In the genomic region with DNA sequence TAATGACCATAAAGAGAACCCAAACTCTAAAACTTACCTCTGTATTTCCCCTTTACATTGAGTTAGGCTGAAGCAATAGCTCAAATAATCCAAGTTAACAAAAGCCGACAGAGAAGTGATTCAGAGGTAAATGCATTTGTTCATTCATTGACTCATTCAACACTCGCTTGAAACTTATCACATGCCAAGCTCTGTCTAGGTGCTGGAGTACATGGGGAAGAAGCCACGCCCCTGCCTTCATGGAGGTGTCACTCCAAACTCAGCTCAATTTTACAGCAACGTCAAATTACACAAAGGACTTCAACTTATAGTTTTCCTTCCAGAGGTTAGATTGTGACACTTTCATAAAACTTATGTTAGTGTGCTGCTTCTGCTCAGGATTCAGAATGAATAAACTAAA, we compare ENCODE assay signal across 18 cellular contexts.
"Had no signal": no experiment of that assay in that cellular context is flagged by ENCODE, and none has a peak within 500 bp of the region (broad histone marks: within the 10 kb centered on the region; RNA-seq: fewer than 3 reads in every experiment).

No MANE protein-coding gene starts in this region.

- H3K27me3 ChIP-seq: gastroesophageal sphincter, heart left ventricle, right lobe of liver, suprapubic skin, transverse colon, uterus had no signal

- H3K4me3 Mint-ChIP-seq: activated CD4-positive, alpha-beta T cell treated with anti-CD3 and anti-CD28 coated beads for 36 hours; activated naive CD8-positive, alpha-beta T cell treated with anti-CD3 and anti-CD28 coated beads for 36 hours; activated T-helper 1 cell treated with anti-CD3 and anti-CD28 coated beads, Interleukin-12 subunit alpha, Interleukin-12 subunit beta, Interleukin-2, Interleukin-4 antibody, amounts not matched to agents 30 ng/mL and 10 ng/mL and 1 ng/mL, durations not matched to agents 14 hours and 24 hours and 36 hours; dendritic cell treated with granulocyte-macrophage colony-stimulating factor and Interleukin-4, amounts not matched to agents 40 ng/mL and 50 ng/mL, for 4 days; naive thymus-derived CD8-positive, alpha-beta T cell; stimulated activated naive CD8-positive, alpha-beta T cell treated with anti-CD3 and anti-CD28 coated beads, Interleukin-15, amount 100 ng/mL, for 72 hours had no signal

- ATAC-seq: activated CD4-positive, alpha-beta T cell treated with anti-CD3 and anti-CD28 coated beads for 36 hours; gastroesophageal sphincter; heart left ventricle; naive thymus-derived CD8-positive, alpha-beta T cell; right lobe of liver; stimulated activated naive CD8-positive, alpha-beta T cell treated with anti-CD3 and anti-CD28 coated beads, Interleukin-15, amount 100 ng/mL, for 72 hours had no signal

- H3K4me2 ChIP-seq: smooth muscle cell had no signal

- H3K27me3 Mint-ChIP-seq: activated CD4-positive, alpha-beta T cell treated with anti-CD3 and anti-CD28 coated beads for 36 hours; activated naive CD8-positive, alpha-beta T cell treated with anti-CD3 and anti-CD28 coated beads for 36 hours; dendritic cell treated with granulocyte-macrophage colony-stimulating factor and Interleukin-4, amounts not matched to agents 40 ng/mL and 50 ng/mL, for 4 days; naive thymus-derived CD8-positive, alpha-beta T cell; stimulated activated naive CD8-positive, alpha-beta T cell treated with anti-CD3 and anti-CD28 coated beads, Interleukin-15, amount 100 ng/mL, for 72 hours had no signal

- H3K4me1 ChIP-seq: right lobe of liver, suprapubic skin, transverse colon, uterus had no signal

- H3K4me3 ChIP-seq: gastroesophageal sphincter, heart left ventricle, right lobe of liver, smooth muscle cell, suprapubic skin, transverse colon, uterus had no signal

- H3K9me3 Mint-ChIP-seq: activated naive CD8-positive, alpha-beta T cell treated with anti-CD3 and anti-CD28 coated beads for 36 hours; activated T-helper 1 cell treated with anti-CD3 and anti-CD28 coated beads, Interleukin-12 subunit alpha, Interleukin-12 subunit beta, Interleukin-2, Interleukin-4 antibody, amounts not matched to agents 30 ng/mL and 10 ng/mL and 1 ng/mL, durations not matched to agents 14 hours and 24 hours and 36 hours; dendritic cell treated with granulocyte-macrophage colony-stimulating factor and Interleukin-4, amounts not matched to agents 40 ng/mL and 50 ng/mL, for 4 days; naive thymus-derived CD8-positive, alpha-beta T cell; stimulated activated naive CD8-positive, alpha-beta T cell treated with anti-CD3 and anti-CD28 coated beads, Interleukin-15, amount 100 ng/mL, for 72 hours had no signal

- H3K36me3 ChIP-seq: uterus had no signal

- H3K4me1 Mint-ChIP-seq: activated CD4-positive, alpha-beta T cell treated with anti-CD3 and anti-CD28 coated beads for 36 hours; activated naive CD8-positive, alpha-beta T cell treated with anti-CD3 and anti-CD28 coated beads for 36 hours; naive thymus-derived CD8-positive, alpha-beta T cell; stimulated activated naive CD8-positive, alpha-beta T cell treated with anti-CD3 and anti-CD28 coated beads, Interleukin-15, amount 100 ng/mL, for 72 hours had no signal

- H3K27ac ChIP-seq: gastroesophageal sphincter, heart left ventricle, right lobe of liver, suprapubic skin, transverse colon, uterus had no signal

- H3K27ac Mint-ChIP-seq: activated CD4-positive, alpha-beta T cell treated with anti-CD3 and anti-CD28 coated beads for 36 hours; activated naive CD8-positive, alpha-beta T cell treated with anti-CD3 and anti-CD28 coated beads for 36 hours; activated T-helper 1 cell treated with anti-CD3 and anti-CD28 coated beads, Interleukin-12 subunit alpha, Interleukin-12 subunit beta, Interleukin-2, Interleukin-4 antibody, amounts not matched to agents 30 ng/mL and 10 ng/mL and 1 ng/mL, durations not matched to agents 14 hours and 24 hours and 36 hours; dendritic cell treated with granulocyte-macrophage colony-stimulating factor and Interleukin-4, amounts not matched to agents 40 ng/mL and 50 ng/mL, for 4 days; naive thymus-derived CD8-positive, alpha-beta T cell had no signal

- H3K9me3 ChIP-seq: gastroesophageal sphincter, heart left ventricle, right lobe of liver, suprapubic skin, transverse colon, uterus had no signal

- DNase-seq: activated CD4-positive, alpha-beta T cell treated with anti-CD3 and anti-CD28 coated beads for 36 hours; activated CD4-positive, alpha-beta T cell treated with anti-CD3 and anti-CD28 coated beads, Interleukin-2, amount 50 U/mL, for 48 hours; activated naive CD8-positive, alpha-beta T cell treated with anti-CD3 and anti-CD28 coated beads for 36 hours; effector CD8-positive, alpha-beta T cell; heart left ventricle; mesenchymal stem cell; naive thymus-derived CD8-positive, alpha-beta T cell; right lobe of liver; stimulated activated CD4-positive, alpha-beta T cell treated with anti-CD3 and anti-CD28 coated beads, Interleukin-4, amount 100 ng/mL, for 1 hour; stimulated activated naive CD8-positive, alpha-beta T cell treated with anti-CD3 and anti-CD28 coated beads, Interleukin-15, amount 100 ng/mL, for 72 hours; transverse colon; uterus had no signal

- FAIRE-seq: endothelial cell of umbilical vein had no signal
